14 cellular contexts compared by ENCODE assay signal in the genomic region with DNA sequence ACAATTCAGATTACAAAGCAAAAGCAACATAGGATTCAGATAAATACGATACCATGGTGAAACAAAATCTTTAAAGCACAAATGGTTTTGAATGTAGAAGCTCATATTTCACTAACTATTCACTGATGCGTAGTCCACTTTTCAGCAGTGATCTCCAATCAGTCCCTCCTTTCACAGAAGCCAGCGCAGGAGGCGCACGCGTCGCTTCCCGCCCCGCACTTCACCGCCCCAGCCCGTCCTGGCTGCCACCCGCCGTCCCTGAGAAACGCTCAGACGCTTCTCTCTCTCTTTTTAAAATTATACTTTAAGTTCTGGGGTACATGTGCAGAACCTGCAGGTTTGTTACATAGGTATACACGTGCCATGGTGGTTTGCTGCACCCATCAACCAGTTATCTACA. TPM values are rescaled to one million over a fixed set of nuclear protein-coding genes. Genes with fewer than 3 reads are reported as not detected.
A peak's percentile ranks its signal among the peaks of the same experiment; 100 is the strongest.
DNase-seq lines count a peak whose midpoint lies in the region; ATAC-seq, FAIRE-seq and TF ChIP-seq lines count a peak whose summit lies in the region.
"Had no signal": no experiment of that assay in that cellular context is flagged by ENCODE, and none has a peak within 500 bp of the region (broad histone marks: within the 10 kb centered on the region; RNA-seq: fewer than 3 reads in every experiment).

No MANE protein-coding gene starts in this region.

- WGBS in suprapubic skin, result 23% methylated on average over 16 of the region's 16 CpGs
- 62% methylated on average over 16 of the region's 16 CpGs for WGBS in HepG2 (ENCODE audit: low lambda C conversion rate)

- intact Hi-C loops in head of caudate nucleus (cut with DNase I), result no loop called here
- intact Hi-C loops in HepG2 (cut with micrococcal nuclease; ENCODE audit: unreplicated experiment), result no loop called here

- ATAC-seq in activated T-cell treated with anti-CD3 and anti-CD28 coated beads, Interleukin-2, amount 50 U/mL, for 4 hours, result no peak
- no peak for ATAC-seq in HepG2

- no peak overlapping the region for H3K4me2 ChIP-seq in HepG2 (ENCODE audit: low read depth, low read length)

- H3K27me3 ChIP-seq in WERI-Rb-1 (ENCODE audit: insufficient read depth, low read depth, severe bottlenecking) (no peaks in the 10 kb centered on the region), suprapubic skin (no peaks in the 10 kb centered on the region), HepG2 (ENCODE audit: control insufficient read depth in 1 of 2, insufficient read depth in 2 of 2, low read length in 2 of 2) (no peaks in the 10 kb centered on the region)
- H3K27me3 ChIP-seq: SJSA1 had no signal

- TF ChIP-seq CTCF in WERI-Rb-1 (IDR thresholded peaks at IDR 0.05; ENCODE audit: low read depth, low read length) (no peak), suprapubic skin (IDR thresholded peaks at IDR 0.05) (no peak), HepG2 (CRISPR knock-in tag; IDR thresholded peaks at IDR 0.05) (no peak), GM20000 (IDR thresholded peaks at IDR 0.05; ENCODE audit: extremely low read depth, missing control alignments) (no peak)

- H3K79me2 ChIP-seq in HepG2 (ENCODE audit: insufficient read depth, low read length), result no peaks in the 10 kb centered on the region

- in situ Hi-C loops in HepG2 (cut with HindIII; ENCODE audit: extremely low pct_ligation_motif_present, low pct_unique_long_range_greater_than_20kb), result no loop called here

- TF ChIP-seq POLR2A in suprapubic skin (IDR thresholded peaks at IDR 0.05), result no peak
- no peak for TF ChIP-seq POLR2A in HepG2 (IDR thresholded peaks at IDR 0.05; ENCODE audit: insufficient read depth in 1 of 2, low read depth in 2 of 2, low read length in 2 of 2)

- BruUV-seq in HepG2 (replicated peaks; lab: Mats Ljungman, UMichigan), result no TSS peak

- no peak for TF ChIP-seq RAD21 in HepG2 (CRISPR knock-in tag; IDR thresholded peaks at IDR 0.05)

- H3K4me3 ChIP-seq in WERI-Rb-1 (ENCODE audit: low read depth, low read length), result peak overlapping the region; percentile 78
- H3K4me3 ChIP-seq in suprapubic skin, result peak overlapping the region; percentile 53
- H3K4me3 ChIP-seq in HepG2 (replicated peaks in 1 of 3; ENCODE audit: insufficient read depth in 1 of 3, low read depth in 2 of 3, low read length in 3 of 3), result no peak overlapping the region
- H3K4me3 ChIP-seq: SJSA1 had no signal

- H3K9me3 ChIP-seq in WERI-Rb-1 (ENCODE audit: severe bottlenecking) (peaks cover 4% of the 10 kb centered on the region), suprapubic skin (peaks cover 7% of the 10 kb centered on the region), HepG2 (ENCODE audit: low read length) (peaks cover 68% of the 10 kb centered on the region)

- H3K9ac ChIP-seq in HepG2 (ENCODE audit: insufficient read depth, low read depth, low read length), result no peak overlapping the region

- H3K27ac ChIP-seq in WERI-Rb-1 (no peak overlapping the region), suprapubic skin (no peak overlapping the region), HepG2 (ENCODE audit: extremely low read length, insufficient read depth, low read length) (no peak overlapping the region)
- H3K27ac ChIP-seq: SJSA1 had no signal

- CTCF ChIA-PET in HepG2 (lab: Yijun Ruan, JAX; ENCODE audit: low intra/inter-chr PET ratio, low total read pairs), result no interaction called here

- H2AFZ ChIP-seq in HepG2 (ENCODE audit: low read length), result no peak overlapping the region

- POLR2A ChIA-PET in HepG2 (lab: Yijun Ruan, JAX), result no interaction called here

- no peak for DNase-seq in activated T-cell treated with anti-CD3 and anti-CD28 coated beads, Interleukin-2, amount 50 U/mL, for 4 hours
- no peak for DNase-seq in activated T-cell treated with anti-CD3 and anti-CD28 coated beads, Interleukin-2, amount 50 U/mL, for 48 hours
- peak; percentile 20 for DNase-seq in WERI-Rb-1
- peak in 25 of 42 donors; percentile 17 to 66 (median 34) for DNase-seq in head of caudate nucleus
- no peak for DNase-seq in suprapubic skin (ENCODE audit: low spot score in 2 of 2)
- DNase-seq in hepatic stellate cell (ENCODE audit: low spot score), result no peak
- DNase-seq in HepG2 (ENCODE audit: low spot score), result no peak
- DNase-seq in GM20000 (ENCODE audit: low spot score), result no peak
- DNase-seq: EL, KBM-7, NCI-H187 treated with DMSO at 0.1 percent for 48 hours had no signal

- H3K4me3 Mint-ChIP-seq in activated T-cell treated with anti-CD3 and anti-CD28 coated beads, Interleukin-2, amount 50 U/mL, for 4 hours, result peak overlapping the region; percentile 35

- peaks cover 18% of the 10 kb centered on the region for H3K4me1 Mint-ChIP-seq in activated T-cell treated with anti-CD3 and anti-CD28 coated beads, Interleukin-2, amount 50 U/mL, for 4 hours (ENCODE audit: low read depth)

- peaks cover 3% of the 10 kb centered on the region for H3K9me3 Mint-ChIP-seq in activated T-cell treated with anti-CD3 and anti-CD28 coated beads, Interleukin-2, amount 50 U/mL, for 4 hours

- no peaks in the 10 kb centered on the region for H3K36me3 ChIP-seq in WERI-Rb-1
- no peaks in the 10 kb centered on the region for H3K36me3 ChIP-seq in suprapubic skin
- H3K36me3 ChIP-seq in HepG2 (replicated peaks in 1 of 2; ENCODE audit: control insufficient read depth in 1 of 2, insufficient read depth in 2 of 2, low read length in 2 of 2), result no peaks in the 10 kb centered on the region
- H3K36me3 ChIP-seq: SJSA1 had no signal

- TF ChIP-seq EP300 in suprapubic skin (IDR thresholded peaks at IDR 0.05), result no peak
- no peak for TF ChIP-seq EP300 in HepG2 (IDR thresholded peaks at IDR 0.05; ENCODE audit: low read depth in 2 of 2, low read length in 2 of 2)
- no peak for TF ChIP-seq EP300 in HepG2 (CRISPR knock-in tag; IDR thresholded peaks at IDR 0.05; ENCODE audit: borderline replicate concordance)

- H3K4me1 ChIP-seq in suprapubic skin, result peaks cover 16% of the 10 kb centered on the region
- H3K4me1 ChIP-seq in HepG2 (ENCODE audit: insufficient read depth, low read length), result no peaks in the 10 kb centered on the region
- H3K4me1 ChIP-seq: SJSA1 had no signal

- FAIRE-seq in HepG2 (lab: Jason Lieb, UNC), result no peak
- FAIRE-seq: bronchial epithelial cell, GM12892 had no signal

- peaks cover 3% of the 10 kb centered on the region for H3K36me3 Mint-ChIP-seq in activated T-cell treated with anti-CD3 and anti-CD28 coated beads, Interleukin-2, amount 50 U/mL, for 4 hours (ENCODE audit: insufficient read depth)

- H4K20me1 ChIP-seq in HepG2 (ENCODE audit: insufficient read depth, low read length), result no peaks in the 10 kb centered on the region

- no peaks in the 10 kb centered on the region for H3K27me3 Mint-ChIP-seq in activated T-cell treated with anti-CD3 and anti-CD28 coated beads, Interleukin-2, amount 50 U/mL, for 4 hours (ENCODE audit: low read depth)

RNA-seq across cellular contexts. Expression of a gene that starts 19.8 kb away (rescaled TPM):
- total RNA-seq in activated T-cell treated with anti-CD3 and anti-CD28 coated beads, Interleukin-2, amount 50 U/mL, for 4 hours, result 10 to 100 TPM; 52.3 to 54.4 (median 53.5) TPM
- total RNA-seq in suprapubic skin (10 to 100 TPM; 31.4 to 57.9 (median 40.3) TPM), HepG2 (2016; rRNA removed; fragmentation: Illumina TruSeq; extraction: Trizol) (21.0 and 21.4 TPM in 2 replicates)
- total RNA-seq in HepG2 (2016; cell fraction: cytosol; rRNA removed; fragmentation: Illumina TruSeq; extraction: Trizol; ENCODE audit: low read depth), result 8.1 and 8.3 TPM in 2 replicates
- 14.1 and 22.8 TPM in 2 replicates for total RNA-seq in HepG2 (2016; cell fraction: insoluble cytoplasmic fraction; rRNA removed; fragmentation: Illumina TruSeq; extraction: Trizol)
- total RNA-seq in HepG2 (2016; cell fraction: membrane; rRNA removed; fragmentation: Illumina TruSeq; extraction: Trizol), result 15.0 and 16.2 TPM in 2 replicates
- 18.6 and 23.1 TPM in 2 replicates for total RNA-seq in HepG2 (2016; cell fraction: nucleus; rRNA removed; fragmentation: Illumina TruSeq; extraction: Trizol)
- polyA plus RNA-seq in HepG2 (2011; rRNA removed), result 21.1 and 21.5 TPM in 2 replicates
- 14.8 and 16.4 TPM in 2 replicates for polyA plus RNA-seq in HepG2 (2011; cell fraction: cytosol; rRNA removed)
- 42.9 and 51.1 TPM in 2 replicates for polyA plus RNA-seq in HepG2 (2011; cell fraction: nucleus; rRNA removed)
- 9.6 and 11.9 TPM in 2 replicates for polyA plus RNA-seq in HepG2 (2012)
- 5.4 and 5.7 TPM in 2 replicates for polyA plus RNA-seq in HepG2 (2016; cell fraction: cytosol; fragmentation: Illumina TruSeq; extraction: Trizol; ENCODE audit: low read depth)
- polyA plus RNA-seq in HepG2 (2016; cell fraction: insoluble cytoplasmic fraction; fragmentation: Illumina TruSeq; extraction: Trizol; ENCODE audit: low read depth), result 13.8 and 18.2 TPM in 2 replicates
- 10.2 and 10.9 TPM in 2 replicates for polyA plus RNA-seq in HepG2 (2016; cell fraction: membrane; fragmentation: Illumina TruSeq; extraction: Trizol; ENCODE audit: low read depth)
- 52.9 and 56.1 TPM in 2 replicates for polyA plus RNA-seq in HepG2 (2016; cell fraction: nucleus; fragmentation: Illumina TruSeq; extraction: Trizol; ENCODE audit: insufficient read depth, low read depth)
- polyA minus RNA-seq in HepG2 (2011; rRNA and poly(A)+ RNA removed; ENCODE audit: low replicate concordance), result 0.14 and 58.0 TPM in 2 replicates
- polyA minus RNA-seq in HepG2 (2011; cell fraction: cytosol; rRNA and poly(A)+ RNA removed), result 10.1 and 13.7 TPM in 2 replicates
- 30.5 and 38.4 TPM in 2 replicates for polyA minus RNA-seq in HepG2 (2011; cell fraction: nucleus; rRNA and poly(A)+ RNA removed)

RNA-seq across cellular contexts. Expression of a gene that starts 48.9 kb away (rescaled TPM):
- 1 to 10 TPM; 3.9 to 5.0 (median 4.9) TPM for total RNA-seq in activated T-cell treated with anti-CD3 and anti-CD28 coated beads, Interleukin-2, amount 50 U/mL, for 4 hours
- total RNA-seq in suprapubic skin, result 10 to 100 TPM in 1 of 4 donors, 1 to 10 TPM in 3; 4.9 to 18.3 (median 6.3) TPM
- 6.8 and 8.8 TPM in 2 replicates for total RNA-seq in HepG2 (2016; rRNA removed; fragmentation: Illumina TruSeq; extraction: Trizol)
- total RNA-seq in HepG2 (2016; cell fraction: cytosol; rRNA removed; fragmentation: Illumina TruSeq; extraction: Trizol; ENCODE audit: low read depth), result 2.6 and 3.0 TPM in 2 replicates
- total RNA-seq in HepG2 (2016; cell fraction: insoluble cytoplasmic fraction; rRNA removed; fragmentation: Illumina TruSeq; extraction: Trizol), result 6.9 and 7.4 TPM in 2 replicates
- 1.9 and 3.0 TPM in 2 replicates for total RNA-seq in HepG2 (2016; cell fraction: membrane; rRNA removed; fragmentation: Illumina TruSeq; extraction: Trizol)
- 16.0 and 16.5 TPM in 2 replicates for total RNA-seq in HepG2 (2016; cell fraction: nucleus; rRNA removed; fragmentation: Illumina TruSeq; extraction: Trizol)
- polyA plus RNA-seq in HepG2 (2011; rRNA removed), result 6.1 and 6.7 TPM in 2 replicates
- polyA plus RNA-seq in HepG2 (2011; cell fraction: cytosol; rRNA removed), result 1.1 and 1.6 TPM in 2 replicates
- 13.3 and 15.0 TPM in 2 replicates for polyA plus RNA-seq in HepG2 (2011; cell fraction: nucleus; rRNA removed)
- polyA plus RNA-seq in HepG2 (2012), result 5.1 and 5.2 TPM in 2 replicates
- 0.75 and 1.0 TPM in 2 replicates for polyA plus RNA-seq in HepG2 (2016; cell fraction: cytosol; fragmentation: Illumina TruSeq; extraction: Trizol; ENCODE audit: low read depth)
- polyA plus RNA-seq in HepG2 (2016; cell fraction: insoluble cytoplasmic fraction; fragmentation: Illumina TruSeq; extraction: Trizol; ENCODE audit: low read depth), result 4.7 and 5.1 TPM in 2 replicates
- 0.47 and 0.76 TPM in 2 replicates for polyA plus RNA-seq in HepG2 (2016; cell fraction: membrane; fragmentation: Illumina TruSeq; extraction: Trizol; ENCODE audit: low read depth)
- 21.1 and 27.9 TPM in 2 replicates for polyA plus RNA-seq in HepG2 (2016; cell fraction: nucleus; fragmentation: Illumina TruSeq; extraction: Trizol; ENCODE audit: insufficient read depth, low read depth)
- polyA minus RNA-seq in HepG2 (2011; rRNA and poly(A)+ RNA removed; ENCODE audit: low replicate concordance), result 3.3 and 5.8 TPM in 2 replicates
- polyA minus RNA-seq in HepG2 (2011; cell fraction: cytosol; rRNA and poly(A)+ RNA removed), result 1.8 and 2.7 TPM in 2 replicates
- 24.7 and 26.6 TPM in 2 replicates for polyA minus RNA-seq in HepG2 (2011; cell fraction: nucleus; rRNA and poly(A)+ RNA removed)

Comparison
In these comparisons a context has a peak if more than half of its experiments do, and no peak if none do; other contexts are left out.
1. DNase-seq: peak in WERI-Rb-1 (single experiment) and head of caudate nucleus (25 of 42); none in activated T-cell treated with anti-CD3 and anti-CD28 coated beads, Interleukin-2, amount 50 U/mL, for 4 hours (single experiment), activated T-cell treated with anti-CD3 and anti-CD28 coated beads, Interleukin-2, amount 50 U/mL, for 48 hours (0 of 2), suprapubic skin (0 of 2), hepatic stellate cell (single experiment), HepG2 (single experiment) and GM20000 (single experiment).
2. H3K4me3 ChIP-seq: peak in WERI-Rb-1 (single experiment) and suprapubic skin (single experiment); none in HepG2 (0 of 3).